ENCODE assay signal across 8 cellular contexts in the genomic region with DNA sequence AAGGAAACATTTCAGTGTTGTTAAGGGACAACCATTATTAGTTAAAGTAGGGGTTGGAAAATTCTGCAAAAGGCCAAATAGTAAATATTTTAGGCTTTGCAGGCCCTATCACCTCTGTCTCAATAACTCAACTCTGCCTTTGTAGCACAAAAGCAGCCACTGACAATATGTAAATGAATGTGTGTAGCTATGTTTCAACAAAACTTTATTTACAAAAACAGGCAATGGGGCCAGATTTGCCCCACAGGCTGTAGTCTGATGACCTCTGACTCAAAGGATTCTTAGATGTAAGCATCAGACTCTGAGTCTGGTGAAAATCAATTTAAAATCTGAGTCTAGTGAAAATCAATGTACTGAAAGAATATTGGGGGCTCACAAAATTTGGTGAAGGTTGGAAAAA.
"Had no signal": no experiment of that assay in that cellular context is flagged by ENCODE, and none has a peak within 500 bp of the region (broad histone marks: within the 10 kb centered on the region; RNA-seq: fewer than 3 reads in every experiment).

No MANE protein-coding gene starts in this region.

- H3K27me3 Mint-ChIP-seq: IgD-negative memory B cell had no signal

- H3K27ac Mint-ChIP-seq: HFFc6, IgD-negative memory B cell had no signal

- FAIRE-seq: HTR-8/SVneo had no signal

- ATAC-seq: HCT116 had no signal

- DNase-seq: GOT3, H7, HFFc6, KG1 had no signal

- H3K4me3 Mint-ChIP-seq: HFFc6, IgD-negative memory B cell had no signal

- H3K9me3 ChIP-seq: HAP-1 had no signal

- H3K9me3 Mint-ChIP-seq: HFFc6 had no signal

- H3K36me3 ChIP-seq: HAP-1 had no signal

- H3K4me3 ChIP-seq: HAP-1 had no signal
